ENCODE assay signal across 9 cellular contexts in genomic region chr3:85360742-85361387, GRCh38.
A peak's percentile ranks its signal among the peaks of the same experiment; 100 is the strongest.
DNase-seq lines count a peak whose midpoint lies in the region; ATAC-seq, FAIRE-seq and TF ChIP-seq lines count a peak whose summit lies in the region.
"Had no signal": no experiment of that assay in that cellular context is flagged by ENCODE, and none has a peak within 500 bp of the region (broad histone marks: within the 10 kb centered on the region; RNA-seq: fewer than 3 reads in every experiment).

No MANE protein-coding gene starts in this region.

- no peaks in the 10 kb centered on the region for H3K4me1 ChIP-seq in SJCRH30
- H3K4me1 ChIP-seq in naive thymus-derived CD4-positive, alpha-beta T cell (ENCODE audit: control insufficient read depth in 2 of 2, insufficient read depth in 2 of 2, low read length in 2 of 2), result no peaks in the 10 kb centered on the region
- H3K4me1 ChIP-seq in CD8-positive, alpha-beta memory T cell (ENCODE audit: insufficient read depth, low read length), result no peaks in the 10 kb centered on the region

- DNase-seq in D721Med (ENCODE audit: insufficient read length, low spot score) (no peak), M059J (ENCODE audit: low read depth) (peak; percentile 1), SJCRH30 (peak; percentile 51 to 75), frontal cortex (ENCODE audit: low spot score in 2 of 2) (peak; percentile 1 to 15), retina (peak; percentile 34)
- no peak for DNase-seq in naive thymus-derived CD4-positive, alpha-beta T cell
- DNase-seq in CD8-positive, alpha-beta memory T cell, result no peak

- POLR2A ChIA-PET in naive thymus-derived CD4-positive, alpha-beta T cell (lab: Charles Lee), result no interaction called here
- POLR2A ChIA-PET in CD8-positive, alpha-beta memory T cell (lab: Charles Lee), result no interaction called here

- CTCF ChIA-PET in naive thymus-derived CD4-positive, alpha-beta T cell (lab: Charles Lee), result no interaction called here
- CTCF ChIA-PET in CD8-positive, alpha-beta memory T cell (lab: Charles Lee), result no interaction called here

- intact Hi-C loops in naive thymus-derived CD4-positive, alpha-beta T cell (cut with micrococcal nuclease), result no loop called here

- no peaks in the 10 kb centered on the region for H3K9me3 ChIP-seq in SJCRH30 (replicated peaks)
- H3K9me3 ChIP-seq in naive thymus-derived CD4-positive, alpha-beta T cell (ENCODE audit: control insufficient read depth in 2 of 3, low read length in 3 of 3), result no peaks in the 10 kb centered on the region
- H3K9me3 ChIP-seq in CD8-positive, alpha-beta memory T cell (ENCODE audit: low read length), result no peaks in the 10 kb centered on the region

- H3K36me3 ChIP-seq in SJCRH30, result no peaks in the 10 kb centered on the region
- no peaks in the 10 kb centered on the region for H3K36me3 ChIP-seq in naive thymus-derived CD4-positive, alpha-beta T cell (ENCODE audit: control insufficient read depth in 2 of 3, insufficient read depth in 3 of 3, low read length in 3 of 3)
- H3K36me3 ChIP-seq in CD8-positive, alpha-beta memory T cell (ENCODE audit: insufficient read depth, low read length), result no peaks in the 10 kb centered on the region

- no peaks in the 10 kb centered on the region for H3K27me3 ChIP-seq in SJCRH30
- no peaks in the 10 kb centered on the region for H3K27me3 ChIP-seq in naive thymus-derived CD4-positive, alpha-beta T cell (ENCODE audit: control insufficient read depth in 2 of 2, insufficient read depth in 2 of 2, low read length in 2 of 2)
- H3K27me3 ChIP-seq in CD8-positive, alpha-beta memory T cell (ENCODE audit: insufficient read depth, low read length, poor library complexity, severe bottlenecking), result no peaks in the 10 kb centered on the region

- H3K4me3 Mint-ChIP-seq in naive thymus-derived CD4-positive, alpha-beta T cell, result no peak overlapping the region
- H3K4me3 Mint-ChIP-seq in CD8-positive, alpha-beta memory T cell, result no peak overlapping the region
- H3K4me3 Mint-ChIP-seq: IgD-negative memory B cell had no signal

- FAIRE-seq in D721Med (lab: Jason Lieb, UNC) (peak; percentile 73), frontal cortex (lab: Jason Lieb, UNC) (peak; percentile 50)

- no peak overlapping the region for H3K27ac Mint-ChIP-seq in naive thymus-derived CD4-positive, alpha-beta T cell
- H3K27ac Mint-ChIP-seq in CD8-positive, alpha-beta memory T cell, result no peak overlapping the region
- H3K27ac Mint-ChIP-seq: IgD-negative memory B cell had no signal

- H3K4me1 Mint-ChIP-seq in naive thymus-derived CD4-positive, alpha-beta T cell, result no peaks in the 10 kb centered on the region
- no peaks in the 10 kb centered on the region for H3K4me1 Mint-ChIP-seq in CD8-positive, alpha-beta memory T cell
- H3K4me1 Mint-ChIP-seq: IgD-negative memory B cell had no signal

- H3K4me3 ChIP-seq in SJCRH30, result no peak overlapping the region
- H3K4me3 ChIP-seq in naive thymus-derived CD4-positive, alpha-beta T cell (ENCODE audit: low read length), result no peak overlapping the region
- H3K4me3 ChIP-seq in CD8-positive, alpha-beta memory T cell (ENCODE audit: low read length), result no peak overlapping the region

- ATAC-seq in GM21381 (IDR thresholded peaks at IDR 0.05; ENCODE audit: unreplicated experiment), result peak; percentile 58
- no peak for ATAC-seq in naive thymus-derived CD4-positive, alpha-beta T cell

- no peaks in the 10 kb centered on the region for H3K36me3 Mint-ChIP-seq in naive thymus-derived CD4-positive, alpha-beta T cell
- H3K36me3 Mint-ChIP-seq in CD8-positive, alpha-beta memory T cell, result no peaks in the 10 kb centered on the region
- H3K36me3 Mint-ChIP-seq: IgD-negative memory B cell had no signal

- peak; percentile 79 for TF ChIP-seq CTCF in D721Med (IDR thresholded peaks at IDR 0.05; ENCODE audit: insufficient read depth, missing control alignments)

- peaks cover 0 to 7% (median 0%) of the 10 kb centered on the region in 11 donors for H3K9me3 Mint-ChIP-seq in naive thymus-derived CD4-positive, alpha-beta T cell
- H3K9me3 Mint-ChIP-seq in CD8-positive, alpha-beta memory T cell, result peaks cover 2 to 14% (median 7%) of the 10 kb centered on the region in 5 donors

- no peak overlapping the region for H3K27ac ChIP-seq in SJCRH30
- H3K27ac ChIP-seq in naive thymus-derived CD4-positive, alpha-beta T cell (ENCODE audit: low read depth, low read length), result no peak overlapping the region
- no peak overlapping the region for H3K27ac ChIP-seq in CD8-positive, alpha-beta memory T cell (ENCODE audit: low read depth, low read length)

- no peaks in the 10 kb centered on the region for H3K27me3 Mint-ChIP-seq in naive thymus-derived CD4-positive, alpha-beta T cell
- no peaks in the 10 kb centered on the region for H3K27me3 Mint-ChIP-seq in CD8-positive, alpha-beta memory T cell
- H3K27me3 Mint-ChIP-seq: IgD-negative memory B cell had no signal

Comparison
In these comparisons a context has a peak if more than half of its experiments do, and no peak if none do; other contexts are left out.
1. DNase-seq: peak in M059J (single experiment), SJCRH30 (2 of 2), frontal cortex (2 of 2) and retina (single experiment); none in D721Med (single experiment), naive thymus-derived CD4-positive, alpha-beta T cell (0 of 9) and CD8-positive, alpha-beta memory T cell (0 of 5).